In the genomic region with DNA sequence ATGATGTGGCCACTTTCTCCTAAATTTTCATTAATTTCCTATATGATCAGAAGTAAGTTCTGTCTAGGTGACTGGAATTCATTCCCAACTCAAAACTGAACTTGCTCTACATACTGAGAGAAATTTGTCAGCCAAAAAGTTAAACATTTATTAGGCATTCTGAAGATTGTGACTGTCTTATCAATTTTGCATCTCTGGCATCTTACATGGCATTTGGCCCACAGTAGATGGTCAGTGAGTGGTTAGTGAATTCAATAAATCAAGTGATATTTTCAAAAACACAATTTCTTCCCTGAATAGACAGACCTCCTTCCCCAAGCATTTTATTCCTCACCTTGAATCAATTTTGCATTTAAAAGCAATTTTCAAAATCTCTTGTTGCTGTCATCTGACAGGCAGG, we compare ENCODE assay signal across 19 cellular contexts.
"Had no signal": no experiment of that assay in that cellular context is flagged by ENCODE, and none has a peak within 500 bp of the region (broad histone marks: within the 10 kb centered on the region; RNA-seq: fewer than 3 reads in every experiment).

No MANE protein-coding gene starts in this region.

- H3K4me3 ChIP-seq: K562 had no signal

- DNase-seq: Kasumi-1, MV-4-11, NCI-H1048, NCI-H1105, NCI-H1417, NCI-H1436 treated with DMSO at 0.1 percent for 48 hours, NCI-H1694, NCI-H1930, NCI-H2081, NCI-H2107, NCI-H2227 treated with DMSO at 0.1 percent for 48 hours, NCI-H524, NCI-H69, NCI-H774, SHP77 had no signal

- H3K4me2 ChIP-seq: KMS-11 had no signal

- ATAC-seq: K562 had no signal

- FAIRE-seq: HTR-8/SVneo, K562 had no signal

- H3K27ac ChIP-seq: KMS-11, RWPE1 had no signal
